In genomic region chr11:102172127-102172848, GRCh38 we compare ENCODE assay signal across 11 cellular contexts.
A peak's percentile ranks its signal among the peaks of the same experiment; 100 is the strongest.
DNase-seq lines count a peak whose midpoint lies in the region; ATAC-seq and TF ChIP-seq lines count a peak whose summit lies in the region.
"Had no signal": no experiment of that assay in that cellular context is flagged by ENCODE, and none has a peak within 500 bp of the region (broad histone marks: within the 10 kb centered on the region; RNA-seq: fewer than 3 reads in every experiment).

No MANE protein-coding gene starts in this region.

- H3K4me3 ChIP-seq in ascending aorta (peak overlapping the region; percentile 8 to 17), suprapubic skin (no peak overlapping the region), neural progenitor cell (no peak overlapping the region)

- no peak for TF ChIP-seq CTCF in HFFc6 (IDR thresholded peaks at IDR 0.05)
- no peak for TF ChIP-seq CTCF in ascending aorta (IDR thresholded peaks at IDR 0.05)
- TF ChIP-seq CTCF in foreskin keratinocyte (conservative IDR thresholded peaks at IDR 0.05), result no peak
- TF ChIP-seq CTCF in suprapubic skin (IDR thresholded peaks at IDR 0.05), result no peak
- no peak for TF ChIP-seq CTCF in neural progenitor cell (IDR thresholded peaks at IDR 0.05)

- H3K4me1 ChIP-seq in ascending aorta (peaks cover 0 to 38% of the 10 kb centered on the region in 2 donors), foreskin keratinocyte (peaks cover 47% of the 10 kb centered on the region), suprapubic skin (peaks cover 24% of the 10 kb centered on the region), neural progenitor cell (no peaks in the 10 kb centered on the region)

- H3K9me3 Mint-ChIP-seq in HFFc6 (no peaks in the 10 kb centered on the region), neural progenitor cell (peaks cover 16% of the 10 kb centered on the region)
- no peaks in the 10 kb centered on the region for H3K9me3 Mint-ChIP-seq in activated CD4-positive, alpha-beta T cell treated with anti-CD3 and anti-CD28 coated beads for 36 hours (ENCODE audit: low read depth)
- H3K9me3 Mint-ChIP-seq: nephron had no signal

- H3K9me3 ChIP-seq in ascending aorta (no peaks in the 10 kb centered on the region), suprapubic skin (no peaks in the 10 kb centered on the region), neural progenitor cell (ENCODE audit: low read depth) (no peaks in the 10 kb centered on the region)

- peak overlapping the region; percentile 79 for H3K4me3 Mint-ChIP-seq in HFFc6
- no peak overlapping the region for H3K4me3 Mint-ChIP-seq in neural progenitor cell
- no peak overlapping the region for H3K4me3 Mint-ChIP-seq in activated CD4-positive, alpha-beta T cell treated with anti-CD3 and anti-CD28 coated beads for 36 hours
- H3K4me3 Mint-ChIP-seq: nephron had no signal

- 34% methylated on average over 6 of the region's 6 CpGs for WGBS in suprapubic skin

- H3K27me3 ChIP-seq in ascending aorta (no peaks in the 10 kb centered on the region), foreskin keratinocyte (no peaks in the 10 kb centered on the region), suprapubic skin (no peaks in the 10 kb centered on the region), neural progenitor cell (no peaks in the 10 kb centered on the region)

- CTCF ChIA-PET in activated CD4-positive, alpha-beta T cell treated with anti-CD3 and anti-CD28 coated beads for 36 hours (lab: Charles Lee), result interaction anchor here (0.6 kb wide), 1 partner anchor 920 kb away, joined by 5 read pairs; no protein-coding TSS in a partner anchor

- TF ChIP-seq EP300 in suprapubic skin (IDR thresholded peaks at IDR 0.05), result no peak

- intact Hi-C loops in ascending aorta (cut with DNase I), result loop anchor here (2.0 kb wide), 1 partner anchor 27 kb away; no protein-coding TSS in a partner anchor
- intact Hi-C loops in activated CD4-positive, alpha-beta T cell treated with anti-CD3 and anti-CD28 coated beads for 36 hours (cut with DNase I, micrococcal nuclease), result no loop called here

- H3K9ac ChIP-seq in neural progenitor cell, result no peak overlapping the region

- peak; percentile 58 for DNase-seq in HFFc6
- DNase-seq in ascending aorta (ENCODE audit: low spot score in 2 of 2), result peak in 1 of 2 donors; percentile 82
- peak in 1 of 2 donors; percentile 45 for DNase-seq in foreskin keratinocyte
- DNase-seq in suprapubic skin (ENCODE audit: low spot score in 2 of 2), result no peak
- DNase-seq in neural progenitor cell (ENCODE audit: low spot score), result no peak
- DNase-seq in activated CD4-positive, alpha-beta T cell treated with anti-CD3 and anti-CD28 coated beads for 36 hours, result no peak
- DNase-seq: GOT3; NCI-H774; stimulated activated CD4-positive, alpha-beta T cell treated with anti-CD3 and anti-CD28 coated beads, Interleukin-2, amount 100 ng/mL, for 48 hours had no signal

- peak overlapping the region; percentile 88 to 91 for H3K27ac ChIP-seq in ascending aorta
- no peak overlapping the region for H3K27ac ChIP-seq in foreskin keratinocyte
- peak overlapping the region; percentile 69 for H3K27ac ChIP-seq in suprapubic skin
- no peak overlapping the region for H3K27ac ChIP-seq in neural progenitor cell

- ATAC-seq in foreskin keratinocyte (peak; percentile 65), HG03432 (IDR thresholded peaks at IDR 0.05; ENCODE audit: unreplicated experiment) (no peak)
- no peak for ATAC-seq in activated CD4-positive, alpha-beta T cell treated with anti-CD3 and anti-CD28 coated beads for 36 hours

- H2AFZ ChIP-seq in neural progenitor cell (replicated peaks), result no peak overlapping the region

- POLR2A ChIA-PET in activated CD4-positive, alpha-beta T cell treated with anti-CD3 and anti-CD28 coated beads for 36 hours (lab: Charles Lee), result no interaction called here

- H3K4me1 Mint-ChIP-seq in HFFc6 (ENCODE audit: low read depth) (peaks cover 69% of the 10 kb centered on the region), neural progenitor cell (peaks cover 6% of the 10 kb centered on the region)
- no peaks in the 10 kb centered on the region for H3K4me1 Mint-ChIP-seq in activated CD4-positive, alpha-beta T cell treated with anti-CD3 and anti-CD28 coated beads for 36 hours

- peaks cover 49% of the 10 kb centered on the region for H3K36me3 Mint-ChIP-seq in HFFc6 (ENCODE audit: low read depth)
- H3K36me3 Mint-ChIP-seq in neural progenitor cell, result peaks cover 49% of the 10 kb centered on the region
- no peaks in the 10 kb centered on the region for H3K36me3 Mint-ChIP-seq in activated CD4-positive, alpha-beta T cell treated with anti-CD3 and anti-CD28 coated beads for 36 hours (ENCODE audit: low read depth)

- no peaks in the 10 kb centered on the region for H3F3A ChIP-seq in neural progenitor cell (ENCODE audit: low read depth)

- TF ChIP-seq POLR2A in suprapubic skin (IDR thresholded peaks at IDR 0.05), result no peak

- H3K4me2 ChIP-seq in neural progenitor cell, result no peak overlapping the region

- H3K27me3 Mint-ChIP-seq in HFFc6 (ENCODE audit: insufficient read depth) (0 out of 2 replicates have a peak, but pooled peaks cover 2% of the 10 kb centered on the region), neural progenitor cell (ENCODE audit: insufficient read depth, low read depth) (peaks cover 2% of the 10 kb centered on the region)
- H3K27me3 Mint-ChIP-seq in activated CD4-positive, alpha-beta T cell treated with anti-CD3 and anti-CD28 coated beads for 36 hours, result peaks cover 18% of the 10 kb centered on the region

- H3K27ac Mint-ChIP-seq in HFFc6 (peak overlapping the region; percentile 89), neural progenitor cell (no peak overlapping the region)
- H3K27ac Mint-ChIP-seq in activated CD4-positive, alpha-beta T cell treated with anti-CD3 and anti-CD28 coated beads for 36 hours, result no peak overlapping the region

- H3K79me2 ChIP-seq in neural progenitor cell (ENCODE audit: low read depth), result peaks cover 14% of the 10 kb centered on the region

- H3K36me3 ChIP-seq in ascending aorta (peaks cover 3 to 22% of the 10 kb centered on the region in 2 donors), suprapubic skin (peaks cover 13% of the 10 kb centered on the region), neural progenitor cell (no peaks in the 10 kb centered on the region)

- no peaks in the 10 kb centered on the region for H4K20me1 ChIP-seq in neural progenitor cell (ENCODE audit: low read depth)

Comparison
In these comparisons a context has a peak if more than half of its experiments do, and no peak if none do; other contexts are left out.
1. H3K27ac ChIP-seq: peak in ascending aorta (2 of 2) and suprapubic skin (single experiment); none in foreskin keratinocyte (single experiment) and neural progenitor cell (single experiment).
2. H3K4me3 ChIP-seq: peak in ascending aorta (2 of 2); none in suprapubic skin (single experiment) and neural progenitor cell (single experiment).